1 cellular context compared by ENCODE assay signal in genomic region chr18:10898417-10898974, GRCh38.
TF ChIP-seq lines count a peak whose summit lies in the region.

No MANE protein-coding gene starts in this region.

TF ChIP-seq in GM12878, 131 proteins besides CTCF, POLR2A, EP300 and RAD21 (continued from another document):
- TF ChIP-seq MXI1 (IDR thresholded peaks at IDR 0.05; ENCODE audit: low read depth, low read length) (no peak), NFXL1 (IDR thresholded peaks at IDR 0.05; ENCODE audit: borderline replicate concordance) (no peak), STAT1 (conservative IDR thresholded peaks at IDR 0.05) (no peak), CHD1 (IDR thresholded peaks at IDR 0.05; ENCODE audit: low read depth, low read length) (no peak), SIX5 (IDR thresholded peaks at IDR 0.05; ENCODE audit: low read depth, low read length, severe bottlenecking) (no peak), HDAC6 (IDR thresholded peaks at IDR 0.05; ENCODE audit: unreplicated experiment) (no peak), POLR2AphosphoS2 (IDR thresholded peaks at IDR 0.05; ENCODE audit: low read depth, low read length) (no peak), HDAC2 (IDR thresholded peaks at IDR 0.05) (no peak), IKZF1 (conservative IDR thresholded peaks at IDR 0.05) (peak; percentile 60; the same call in 1 of the 2 replicates), BACH1 (IDR thresholded peaks at IDR 0.05; ENCODE audit: borderline replicate concordance) (no peak), CREB1 (IDR thresholded peaks at IDR 0.05; ENCODE audit: low read depth) (no peak), EED (IDR thresholded peaks at IDR 0.05; ENCODE audit: low read depth) (peak; percentile 58; the same call in 1 of the 2 replicates)
- TF ChIP-seq, protein P1, sequence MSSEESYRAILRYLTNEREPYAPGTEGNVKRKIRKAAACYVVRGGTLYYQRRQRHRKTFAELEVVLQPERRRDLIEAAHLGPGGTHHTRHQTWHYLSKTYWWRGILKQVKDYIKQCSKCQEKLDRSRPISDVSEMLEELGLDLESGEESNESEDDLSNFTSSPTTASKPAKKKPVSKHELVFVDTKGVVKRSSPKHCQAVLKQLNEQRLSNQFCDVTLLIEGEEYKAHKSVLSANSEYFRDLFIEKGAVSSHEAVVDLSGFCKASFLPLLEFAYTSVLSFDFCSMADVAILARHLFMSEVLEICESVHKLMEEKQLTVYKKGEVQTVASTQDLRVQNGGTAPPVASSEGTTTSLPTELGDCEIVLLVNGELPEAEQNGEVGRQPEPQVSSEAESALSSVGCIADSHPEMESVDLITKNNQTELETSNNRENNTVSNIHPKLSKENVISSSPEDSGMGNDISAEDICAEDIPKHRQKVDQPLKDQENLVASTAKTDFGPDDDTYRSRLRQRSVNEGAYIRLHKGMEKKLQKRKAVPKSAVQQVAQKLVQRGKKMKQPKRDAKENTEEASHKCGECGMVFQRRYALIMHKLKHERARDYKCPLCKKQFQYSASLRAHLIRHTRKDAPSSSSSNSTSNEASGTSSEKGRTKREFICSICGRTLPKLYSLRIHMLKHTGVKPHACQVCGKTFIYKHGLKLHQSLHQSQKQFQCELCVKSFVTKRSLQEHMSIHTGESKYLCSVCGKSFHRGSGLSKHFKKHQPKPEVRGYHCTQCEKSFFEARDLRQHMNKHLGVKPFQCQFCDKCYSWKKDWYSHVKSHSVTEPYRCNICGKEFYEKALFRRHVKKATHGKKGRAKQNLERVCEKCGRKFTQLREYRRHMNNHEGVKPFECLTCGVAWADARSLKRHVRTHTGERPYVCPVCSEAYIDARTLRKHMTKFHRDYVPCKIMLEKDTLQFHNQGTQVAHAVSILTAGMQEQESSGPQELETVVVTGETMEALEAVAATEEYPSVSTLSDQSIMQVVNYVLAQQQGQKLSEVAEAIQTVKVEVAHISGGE (CRISPR knock-in tag; IDR thresholded peaks at IDR 0.05), result no peak
